ENCODE assay signal across 10 cellular contexts in genomic region chr7:43294080-43294630, GRCh38.
DNase-seq lines count a peak whose midpoint lies in the region; ATAC-seq and TF ChIP-seq lines count a peak whose summit lies in the region.
"Had no signal": no experiment of that assay in that cellular context is flagged by ENCODE, and none has a peak within 500 bp of the region (broad histone marks: within the 10 kb centered on the region; RNA-seq: fewer than 3 reads in every experiment).

No MANE protein-coding gene starts in this region.

- H3K4me1 ChIP-seq in HUES6 (ENCODE audit: control insufficient read depth, insufficient read depth, low read length) (peaks cover 27% of the 10 kb centered on the region), left lung (no peaks in the 10 kb centered on the region)

- no peak for TF ChIP-seq CTCF in AG09309 (IDR thresholded peaks at IDR 0.05; ENCODE audit: control insufficient read depth, insufficient read depth, low read depth, low read length, missing control alignments)
- no peak for TF ChIP-seq CTCF in left lung (IDR thresholded peaks at IDR 0.05)

- ATAC-seq in left lung (peak; percentile 55), HG03045 (IDR thresholded peaks at IDR 0.05; ENCODE audit: unreplicated experiment) (no peak), GM21515 (IDR thresholded peaks at IDR 0.05; ENCODE audit: unreplicated experiment) (no peak), GM18520 (IDR thresholded peaks at IDR 0.05; ENCODE audit: unreplicated experiment) (no peak)

- DNase-seq in AG09309 (ENCODE audit: low read depth) (peak; percentile 14), cerebellum (ENCODE audit: low spot score) (peak; percentile 50), left lung (no peak)
- no peak for DNase-seq in stimulated activated CD4-positive, alpha-beta T cell treated with anti-CD3 and anti-CD28 coated beads, Interleukin-1b, Interleukin-23, amount 100 ng/mL, for 48 hours
- DNase-seq: NCI-H524 treated with DMSO at 0.1 percent for 48 hours, T-helper 1 cell had no signal

- H3K36me3 ChIP-seq in HUES6 (ENCODE audit: control insufficient read depth, insufficient read depth, low read length) (no peaks in the 10 kb centered on the region), left lung (no peaks in the 10 kb centered on the region)

- H3K27ac ChIP-seq in HUES6 (ENCODE audit: low read depth, low read length) (no peak overlapping the region), left lung (no peak overlapping the region)

- peak overlapping the region; percentile 4 for H3K9ac ChIP-seq in HUES6 (ENCODE audit: low read length)

- H3K4me3 ChIP-seq in AG09309 (ENCODE audit: control insufficient read depth, low read depth, low read length) (no peak overlapping the region), HUES6 (ENCODE audit: low read depth, low read length) (no peak overlapping the region), left lung (no peak overlapping the region)

- H3K27me3 ChIP-seq in HUES6 (ENCODE audit: control insufficient read depth, insufficient read depth, low read length) = no peaks in the 10 kb centered on the region
- H3K27me3 ChIP-seq in left lung = no peaks in the 10 kb centered on the region

- intact Hi-C loops in left lung (cut with DNase I) = no loop called here

- H3K9me3 ChIP-seq in HUES6 (ENCODE audit: control insufficient read depth, insufficient read depth, low read depth, low read length) (peaks cover 24% of the 10 kb centered on the region), left lung (peaks cover 0 to 21% of the 10 kb centered on the region in 2 donors)

Comparison
In these comparisons a context has a peak if more than half of its experiments do, and no peak if none do; other contexts are left out.
1. DNase-seq: peak in AG09309 (single experiment) and cerebellum (single experiment); none in left lung (0 of 2) and stimulated activated CD4-positive, alpha-beta T cell treated with anti-CD3 and anti-CD28 coated beads, Interleukin-1b, Interleukin-23, amount 100 ng/mL, for 48 hours (single experiment).